Comparison of ENCODE assay signal across 10 cellular contexts in genomic region chr11:370087-370941, GRCh38. TPM values are rescaled to one million over a fixed set of nuclear protein-coding genes. Genes with fewer than 3 reads are reported as not detected.
DNase-seq lines count a peak whose midpoint lies in the region; ATAC-seq, FAIRE-seq and TF ChIP-seq lines count a peak whose summit lies in the region.
"Had no signal": no experiment of that assay in that cellular context is flagged by ENCODE, and none has a peak within 500 bp of the region (broad histone marks: within the 10 kb centered on the region; RNA-seq: fewer than 3 reads in every experiment).

No MANE protein-coding gene starts in this region.

- H3K4me1 Mint-ChIP-seq in stimulated activated naive CD8-positive, alpha-beta T cell treated with anti-CD3 and anti-CD28 coated beads, Interleukin-15, Interleukin-2, amounts not matched to agents 100 ng/mL and 50 ng/mL, for 24 hours (ENCODE audit: low read depth) = peaks cover 17% of the 10 kb centered on the region

- peaks cover 9% of the 10 kb centered on the region for H3K4me1 ChIP-seq in keratinocyte (ENCODE audit: control insufficient read depth, extremely low read depth, insufficient read depth, low read length)

- H3K4me3 Mint-ChIP-seq in stimulated activated naive CD8-positive, alpha-beta T cell treated with anti-CD3 and anti-CD28 coated beads, Interleukin-15, Interleukin-2, amounts not matched to agents 100 ng/mL and 50 ng/mL, for 24 hours = peak overlapping the region; percentile 53

- FAIRE-seq in keratinocyte (lab: Jason Lieb, UNC) = no peak
- FAIRE-seq in urothelium cell line (lab: Jason Lieb, UNC) = no peak

- H3K9me1 ChIP-seq in keratinocyte (ENCODE audit: control insufficient read depth, extremely low read depth, insufficient read depth, low read length) = no peaks in the 10 kb centered on the region

- peak overlapping the region; percentile 76 for H3K27ac ChIP-seq in angular gyrus (ENCODE audit: low read depth, low read length)
- H3K27ac ChIP-seq in keratinocyte (ENCODE audit: control insufficient read depth, insufficient read depth, low read length) = no peak overlapping the region
- H3K27ac ChIP-seq: neutrophil had no signal

- H3K9me3 ChIP-seq in keratinocyte (ENCODE audit: control insufficient read depth, low read depth, low read length) = no peaks in the 10 kb centered on the region
- H3K9me3 ChIP-seq: neutrophil had no signal

- peaks cover 0 to 3% of the 10 kb centered on the region in 2 experiments for H3K36me3 ChIP-seq in keratinocyte (ENCODE audit: control insufficient read depth in 2 of 2, extremely low read depth in 1 of 2, insufficient read depth in 2 of 2, low read length in 2 of 2)
- H3K36me3 ChIP-seq: neutrophil had no signal

- no peak for DNase-seq in stimulated activated naive CD8-positive, alpha-beta T cell treated with anti-CD3 and anti-CD28 coated beads, Interleukin-15, Interleukin-2, amounts not matched to agents 100 U/mL and 50 U/mL, for 24 hours
- DNase-seq in keratinocyte (ENCODE audit: low read depth, low spot score) = no peak
- no peak for DNase-seq in urothelium cell line (ENCODE audit: low spot score)
- DNase-seq in stimulated activated CD4-positive, alpha-beta T cell treated with anti-CD3 and anti-CD28 coated beads, Interleukin-4, amount 100 ng/mL, for 24 hours = no peak
- DNase-seq in GM19238 (ENCODE audit: insufficient read length, low spot score) = no peak
- DNase-seq in NCI-H226 = no peak
- DNase-seq: effector CD8-positive, alpha-beta T cell had no signal

- no peak overlapping the region for H2AFZ ChIP-seq in keratinocyte (ENCODE audit: control insufficient read depth, low read length)

- H3K27me3 ChIP-seq in keratinocyte (ENCODE audit: control insufficient read depth, extremely low read depth, insufficient read depth, low read length) = peaks cover 55% of the 10 kb centered on the region

- no peaks in the 10 kb centered on the region for H3K9me3 Mint-ChIP-seq in stimulated activated naive CD8-positive, alpha-beta T cell treated with anti-CD3 and anti-CD28 coated beads, Interleukin-15, Interleukin-2, amounts not matched to agents 100 ng/mL and 50 ng/mL, for 24 hours

- no peaks in the 10 kb centered on the region for H3K79me2 ChIP-seq in keratinocyte (ENCODE audit: control insufficient read depth, insufficient read depth, low read length)

- no peaks in the 10 kb centered on the region for H3K36me3 Mint-ChIP-seq in stimulated activated naive CD8-positive, alpha-beta T cell treated with anti-CD3 and anti-CD28 coated beads, Interleukin-15, Interleukin-2, amounts not matched to agents 100 ng/mL and 50 ng/mL, for 24 hours (ENCODE audit: low read depth)

- dilution Hi-C loops in keratinocyte (cut with MboI; ENCODE audit: extremely low pct_ligation_motif_present, low sequenced_read_pairs) = no loop called here

- no peak for TF ChIP-seq CTCF in keratinocyte (optimal IDR thresholded peaks at IDR 0.05 in 1 of 3, IDR thresholded peaks at IDR 0.05 in 1 of 3, conservative IDR thresholded peaks at IDR 0.05 in 1 of 3; ENCODE audit: extremely low read depth in 1 of 3, insufficient read depth in 2 of 3, low read length in 3 of 3)

- no peaks in the 10 kb centered on the region for H4K20me1 ChIP-seq in keratinocyte (ENCODE audit: control insufficient read depth, extremely low read depth, insufficient read depth, low read length)

- peak overlapping the region; percentile 47 for H3K9ac ChIP-seq in keratinocyte (ENCODE audit: control insufficient read depth, extremely low read depth, insufficient read depth, low read length)

- peak overlapping the region; percentile 34 to 58 (median 54) for H3K4me3 ChIP-seq in keratinocyte (ENCODE audit: control insufficient read depth in 2 of 3, extremely low read depth in 1 of 3, insufficient read depth in 2 of 3, low read depth in 1 of 3, low read length in 3 of 3)

- no peak overlapping the region for H3K27ac Mint-ChIP-seq in stimulated activated naive CD8-positive, alpha-beta T cell treated with anti-CD3 and anti-CD28 coated beads, Interleukin-15, Interleukin-2, amounts not matched to agents 100 ng/mL and 50 ng/mL, for 24 hours

- no peak for ATAC-seq in stimulated activated naive CD8-positive, alpha-beta T cell treated with anti-CD3 and anti-CD28 coated beads, Interleukin-15, Interleukin-2, amounts not matched to agents 100 U/mL and 50 U/mL, for 24 hours

- peak overlapping the region; percentile 56 for H3K4me2 ChIP-seq in keratinocyte (ENCODE audit: control insufficient read depth, extremely low read depth, insufficient read depth, low read depth, low read length)

- H3K27me3 Mint-ChIP-seq in stimulated activated naive CD8-positive, alpha-beta T cell treated with anti-CD3 and anti-CD28 coated beads, Interleukin-15, Interleukin-2, amounts not matched to agents 100 ng/mL and 50 ng/mL, for 24 hours = peaks cover 36% of the 10 kb centered on the region

RNA-seq across cellular contexts. Expression of gene B4GALNT4, which starts 1.0 kb away (rescaled TPM):
- polyA plus RNA-seq in keratinocyte = 7.3 to 11.5 TPM (median 8.1 TPM) in 3 replicates
- 2.9 TPM for polyA plus RNA-seq in keratinocyte (2011; ENCODE audit: low read depth)
- polyA plus RNA-seq in keratinocyte (2011; cell fraction: cytosol; rRNA removed) = 2.2 and 8.1 TPM in 2 replicates
- 29.2 and 46.2 TPM in 2 replicates for polyA plus RNA-seq in keratinocyte (2011; cell fraction: nucleus; rRNA removed)
- 7.4 and 13.7 TPM in 2 replicates for polyA plus RNA-seq in keratinocyte (2012; ENCODE audit: low replicate concordance)
- polyA minus RNA-seq in keratinocyte = 2.3 to 6.2 TPM (median 2.4 TPM) in 3 replicates
- polyA minus RNA-seq in keratinocyte (2011; cell fraction: cytosol; rRNA and poly(A)+ RNA removed) = 10.7 TPM
- 8.7 and 13.1 TPM in 2 replicates for polyA minus RNA-seq in keratinocyte (2011; cell fraction: nucleus; rRNA and poly(A)+ RNA removed)

RNA-seq across cellular contexts. Expression of gene PKP3, which starts 23.7 kb away (rescaled TPM):
- polyA plus RNA-seq in keratinocyte = 125 to 245 TPM (median 127 TPM) in 3 replicates
- polyA plus RNA-seq in keratinocyte (2011; ENCODE audit: low read depth) = 112 TPM
- 67.9 and 176 TPM in 2 replicates for polyA plus RNA-seq in keratinocyte (2011; cell fraction: cytosol; rRNA removed)
- 163 and 226 TPM in 2 replicates for polyA plus RNA-seq in keratinocyte (2011; cell fraction: nucleus; rRNA removed)
- 180 and 202 TPM in 2 replicates for polyA plus RNA-seq in keratinocyte (2012; ENCODE audit: low replicate concordance)
- 98.9 to 231 TPM (median 193 TPM) in 3 replicates for polyA minus RNA-seq in keratinocyte
- polyA minus RNA-seq in keratinocyte (2011; cell fraction: cytosol; rRNA and poly(A)+ RNA removed) = 467 TPM
- polyA minus RNA-seq in keratinocyte (2011; cell fraction: nucleus; rRNA and poly(A)+ RNA removed) = 173 and 240 TPM in 2 replicates

RNA-seq across cellular contexts. Expression of gene SIGIRR, which starts 44.5 kb away (rescaled TPM):
- 1.8 to 3.8 TPM (median 2.4 TPM) in 3 replicates for polyA plus RNA-seq in keratinocyte
- polyA plus RNA-seq in keratinocyte (2011; ENCODE audit: low read depth) = not detected
- 0.78 and 2.4 TPM in 2 replicates for polyA plus RNA-seq in keratinocyte (2011; cell fraction: cytosol; rRNA removed)
- 2.9 and 3.4 TPM in 2 replicates for polyA plus RNA-seq in keratinocyte (2011; cell fraction: nucleus; rRNA removed)
- 2.8 and 6.5 TPM in 2 replicates for polyA plus RNA-seq in keratinocyte (2012; ENCODE audit: low replicate concordance)
- 0.67 to 8.0 TPM (median 1.0 TPM) in 3 replicates for polyA minus RNA-seq in keratinocyte
- 3.6 TPM for polyA minus RNA-seq in keratinocyte (2011; cell fraction: cytosol; rRNA and poly(A)+ RNA removed)
- polyA minus RNA-seq in keratinocyte (2011; cell fraction: nucleus; rRNA and poly(A)+ RNA removed) = 1.9 and 2.0 TPM in 2 replicates

RNA-seq across cellular contexts. Expression of gene IFITM3, which starts 49.7 kb away (rescaled TPM):
- polyA plus RNA-seq in keratinocyte = 295 to 696 TPM (median 435 TPM) in 3 replicates
- 37.7 TPM for polyA plus RNA-seq in keratinocyte (2011; ENCODE audit: low read depth)
- 709 and 1,249 TPM in 2 replicates for polyA plus RNA-seq in keratinocyte (2011; cell fraction: cytosol; rRNA removed)
- 298 and 424 TPM in 2 replicates for polyA plus RNA-seq in keratinocyte (2011; cell fraction: nucleus; rRNA removed)
- 467 and 1,605 TPM in 2 replicates for polyA plus RNA-seq in keratinocyte (2012; ENCODE audit: low replicate concordance)
- polyA minus RNA-seq in keratinocyte = 528 to 1,935 TPM (median 993 TPM) in 3 replicates
- polyA minus RNA-seq in keratinocyte (2011; cell fraction: cytosol; rRNA and poly(A)+ RNA removed) = 925 TPM
- 156 and 170 TPM in 2 replicates for polyA minus RNA-seq in keratinocyte (2011; cell fraction: nucleus; rRNA and poly(A)+ RNA removed)

RNA-seq across cellular contexts. Expression of gene IFITM1, which starts 56.5 kb away (rescaled TPM):
- 333 to 549 TPM (median 333 TPM) in 3 replicates for polyA plus RNA-seq in keratinocyte
- polyA plus RNA-seq in keratinocyte (2011; ENCODE audit: low read depth) = 6.0 TPM
- polyA plus RNA-seq in keratinocyte (2011; cell fraction: cytosol; rRNA removed) = 283 and 377 TPM in 2 replicates
- 235 and 342 TPM in 2 replicates for polyA plus RNA-seq in keratinocyte (2011; cell fraction: nucleus; rRNA removed)
- polyA plus RNA-seq in keratinocyte (2012; ENCODE audit: low replicate concordance) = 25.1 and 252 TPM in 2 replicates
- 312 to 864 TPM (median 567 TPM) in 3 replicates for polyA minus RNA-seq in keratinocyte
- polyA minus RNA-seq in keratinocyte (2011; cell fraction: cytosol; rRNA and poly(A)+ RNA removed) = 260 TPM
- 81.1 and 91.2 TPM in 2 replicates for polyA minus RNA-seq in keratinocyte (2011; cell fraction: nucleus; rRNA and poly(A)+ RNA removed)
